16 cellular contexts compared by ENCODE assay signal in the genomic region with DNA sequence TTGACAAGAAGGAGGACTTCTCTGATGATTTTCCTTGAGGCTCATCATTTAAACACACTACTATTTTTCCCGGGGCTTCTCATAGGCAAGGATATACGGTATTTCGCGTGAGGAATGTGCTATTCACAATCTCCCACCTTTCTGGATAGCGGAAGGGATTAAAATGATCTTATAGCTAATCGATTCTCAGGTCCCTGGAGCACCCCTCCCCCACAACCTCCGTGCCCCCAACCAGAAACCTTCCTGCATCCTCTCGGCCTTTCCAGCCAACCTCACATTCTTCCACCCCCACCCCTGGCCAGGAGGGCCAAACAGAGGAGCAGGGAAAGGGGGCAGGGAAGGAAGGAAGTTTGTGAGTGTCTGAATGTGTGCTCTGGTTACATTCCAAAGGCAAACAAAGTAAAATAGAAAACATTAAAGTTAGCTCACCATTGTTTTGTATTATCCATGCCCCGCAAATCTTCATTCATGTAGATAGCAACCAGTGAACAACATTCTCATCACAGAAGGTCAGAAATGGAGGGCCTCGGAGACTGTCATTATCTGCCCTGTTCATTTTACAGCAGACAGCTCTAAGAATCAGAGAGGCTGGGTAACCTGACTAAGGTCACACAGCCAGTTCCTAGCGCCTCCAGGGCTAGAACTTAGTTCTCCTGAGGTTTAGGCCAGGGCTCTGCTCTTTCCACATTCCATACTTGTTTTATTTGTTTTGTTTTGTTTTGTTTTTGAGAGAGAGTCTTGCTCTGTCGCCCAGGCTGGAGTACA.
DNase-seq lines count a peak whose midpoint lies in the region; ATAC-seq, FAIRE-seq and TF ChIP-seq lines count a peak whose summit lies in the region.
"Had no signal": no experiment of that assay in that cellular context is flagged by ENCODE, and none has a peak within 500 bp of the region (broad histone marks: within the 10 kb centered on the region; RNA-seq: fewer than 3 reads in every experiment).

No MANE protein-coding gene starts in this region.

- FAIRE-seq in small intestine (lab: Jason Lieb, UNC), result no peak
- FAIRE-seq: endometrium, pancreas had no signal

- no peak overlapping the region for H3K4me3 ChIP-seq in small intestine (ENCODE audit: low read depth in 1 of 2, low read length in 2 of 2)
- H3K4me3 ChIP-seq: body of pancreas, lower lobe of right lung, pancreas, vagina had no signal

- H3K27me3 Mint-ChIP-seq in natural killer cell treated with Interleukin-12 subunit alpha and Interleukin-12 subunit beta and Interleukin-15 and Interleukin-18, amount 100 ng/mL, for 72 hours, result no peaks in the 10 kb centered on the region
- peaks cover 7 to 9% of the 10 kb centered on the region in 2 donors for H3K27me3 Mint-ChIP-seq in natural killer cell (ENCODE audit: low read depth in 2 of 2)
- H3K27me3 Mint-ChIP-seq in activated naive CD8-positive, alpha-beta T cell treated with anti-CD3 and anti-CD28 coated beads, Interleukin-2, amount 10 ng/mL, durations not matched to agents 7 days and 5 days, result no peaks in the 10 kb centered on the region

- no peak overlapping the region for H3K4me3 Mint-ChIP-seq in natural killer cell treated with Interleukin-12 subunit alpha and Interleukin-12 subunit beta and Interleukin-15 and Interleukin-18, amount 100 ng/mL, for 72 hours
- no peak overlapping the region for H3K4me3 Mint-ChIP-seq in natural killer cell
- H3K4me3 Mint-ChIP-seq in activated naive CD8-positive, alpha-beta T cell treated with anti-CD3 and anti-CD28 coated beads, Interleukin-2, amount 10 ng/mL, durations not matched to agents 7 days and 5 days, result no peak overlapping the region

- H3K4me1 Mint-ChIP-seq in natural killer cell treated with Interleukin-12 subunit alpha and Interleukin-12 subunit beta and Interleukin-15 and Interleukin-18, amount 100 ng/mL, for 72 hours (ENCODE audit: low read depth in 2 of 2), result peaks cover 35 to 53% of the 10 kb centered on the region in 2 donors
- H3K4me1 Mint-ChIP-seq in natural killer cell, result peaks cover 0 to 4% of the 10 kb centered on the region in 2 donors
- peaks cover 31% of the 10 kb centered on the region for H3K4me1 Mint-ChIP-seq in activated naive CD8-positive, alpha-beta T cell treated with anti-CD3 and anti-CD28 coated beads, Interleukin-2, amount 10 ng/mL, durations not matched to agents 7 days and 5 days

- POLR2A ChIA-PET in activated naive CD8-positive, alpha-beta T cell treated with anti-CD3 and anti-CD28 coated beads, Interleukin-2, amount 10 ng/mL, durations not matched to agents 7 days and 5 days (lab: Charles Lee), result interaction anchor here (0.8 kb wide), 1 partner anchor 141 kb away, joined by 4 read pairs; no protein-coding TSS in a partner anchor

- H3K27ac Mint-ChIP-seq in natural killer cell treated with Interleukin-12 subunit alpha and Interleukin-12 subunit beta and Interleukin-15 and Interleukin-18, amount 100 ng/mL, for 72 hours, result peak overlapping the region; percentile 66 to 92
- H3K27ac Mint-ChIP-seq in natural killer cell, result peak overlapping the region in 1 of 2 donors; percentile 49
- H3K27ac Mint-ChIP-seq in activated naive CD8-positive, alpha-beta T cell treated with anti-CD3 and anti-CD28 coated beads, Interleukin-2, amount 10 ng/mL, durations not matched to agents 7 days and 5 days, result peak overlapping the region; percentile 62

- no peaks in the 10 kb centered on the region for H3K36me3 Mint-ChIP-seq in natural killer cell treated with Interleukin-12 subunit alpha and Interleukin-12 subunit beta and Interleukin-15 and Interleukin-18, amount 100 ng/mL, for 72 hours
- peaks cover 17% of the 10 kb centered on the region for H3K36me3 Mint-ChIP-seq in natural killer cell
- H3K36me3 Mint-ChIP-seq in activated naive CD8-positive, alpha-beta T cell treated with anti-CD3 and anti-CD28 coated beads, Interleukin-2, amount 10 ng/mL, durations not matched to agents 7 days and 5 days, result peaks cover 7% of the 10 kb centered on the region

- no peaks in the 10 kb centered on the region for H3K36me3 ChIP-seq in small intestine (ENCODE audit: control insufficient read depth in 2 of 2, insufficient read depth in 2 of 2, low read length in 2 of 2)
- H3K36me3 ChIP-seq: lower lobe of right lung, pancreas, vagina had no signal

- no peak for ATAC-seq in natural killer cell treated with Interleukin-12 subunit alpha and Interleukin-12 subunit beta and Interleukin-15 and Interleukin-18, amount 100 ng/mL, for 72 hours
- ATAC-seq in natural killer cell, result no peak
- ATAC-seq in activated naive CD8-positive, alpha-beta T cell treated with anti-CD3 and anti-CD28 coated beads, Interleukin-2, amount 10 ng/mL, durations not matched to agents 7 days and 5 days (ENCODE audit: low read depth), result no peak
- ATAC-seq in HG03095 (IDR thresholded peaks at IDR 0.05; ENCODE audit: unreplicated experiment), result no peak
- ATAC-seq in GM18520 (IDR thresholded peaks at IDR 0.05; ENCODE audit: unreplicated experiment), result no peak
- ATAC-seq in GM19023 (IDR thresholded peaks at IDR 0.05; ENCODE audit: unreplicated experiment), result no peak
- ATAC-seq: body of pancreas had no signal

- TF ChIP-seq CTCF in natural killer cell (IDR thresholded peaks at IDR 0.05), result no peak

- intact Hi-C loops in natural killer cell (cut with micrococcal nuclease), result no loop called here

- H3K9me3 ChIP-seq in small intestine (ENCODE audit: control insufficient read depth, low read depth), result no peaks in the 10 kb centered on the region
- H3K9me3 ChIP-seq: body of pancreas, lower lobe of right lung, pancreas, vagina had no signal

- no peaks in the 10 kb centered on the region for H3K4me1 ChIP-seq in small intestine (ENCODE audit: control insufficient read depth in 2 of 2, insufficient read depth in 1 of 2, low read depth in 1 of 2, low read length in 1 of 2)
- H3K4me1 ChIP-seq: body of pancreas, pancreas, vagina had no signal

- no peaks in the 10 kb centered on the region for H3K27me3 ChIP-seq in small intestine (ENCODE audit: control insufficient read depth in 2 of 2, insufficient read depth in 2 of 2, low read length in 2 of 2)
- H3K27me3 ChIP-seq: body of pancreas, pancreas, vagina had no signal

- DNase-seq in natural killer cell treated with Interleukin-12 subunit alpha and Interleukin-12 subunit beta and Interleukin-15 and Interleukin-18, amount 100 ng/mL, for 72 hours (ENCODE audit: low spot score), result no peak
- DNase-seq in natural killer cell (no peak), islet precursor cell (peak; percentile 71), small intestine (no peak)
- no peak for DNase-seq in activated naive CD8-positive, alpha-beta T cell treated with anti-CD3 and anti-CD28 coated beads, Interleukin-2, amount 10 ng/mL, durations not matched to agents 7 days and 5 days
- DNase-seq: NCI-H1092, NCI-H2227 treated with DMSO at 0.1 percent for 48 hours, pancreas, T-helper 9 cell had no signal

- H3K27ac ChIP-seq in small intestine (ENCODE audit: low read depth in 1 of 2, low read length in 1 of 2), result no peak overlapping the region
- H3K27ac ChIP-seq: body of pancreas, lower lobe of right lung, pancreas, vagina had no signal

- peaks cover 3% of the 10 kb centered on the region for H3K9me3 Mint-ChIP-seq in natural killer cell treated with Interleukin-12 subunit alpha and Interleukin-12 subunit beta and Interleukin-15 and Interleukin-18, amount 100 ng/mL, for 72 hours
- H3K9me3 Mint-ChIP-seq in natural killer cell, result peaks cover 0 to 5% of the 10 kb centered on the region in 2 donors
- H3K9me3 Mint-ChIP-seq in activated naive CD8-positive, alpha-beta T cell treated with anti-CD3 and anti-CD28 coated beads, Interleukin-2, amount 10 ng/mL, durations not matched to agents 7 days and 5 days, result no peaks in the 10 kb centered on the region

- WGBS in small intestine, 3 donors, result 67 to 81% (median 80%) methylated on average over 12 of the region's 12 CpGs
